Comparison of ENCODE assay signal across 13 cellular contexts in genomic region chr12:124525455-124525854, GRCh38. TPM values are rescaled to one million over a fixed set of nuclear protein-coding genes. Genes with fewer than 3 reads are reported as not detected.
DNase-seq lines count a peak whose midpoint lies in the region; ATAC-seq and TF ChIP-seq lines count a peak whose summit lies in the region.
"Had no signal": no experiment of that assay in that cellular context is flagged by ENCODE, and none has a peak within 500 bp of the region (broad histone marks: within the 10 kb centered on the region; RNA-seq: fewer than 3 reads in every experiment).

No MANE protein-coding gene starts in this region.

- H3K9me3 Mint-ChIP-seq in HFFc6: no peaks in the 10 kb centered on the region
- H3K9me3 Mint-ChIP-seq: memory B cell had no signal

- no peaks in the 10 kb centered on the region for H3K36me3 Mint-ChIP-seq in HFFc6 (ENCODE audit: low read depth)

- no peaks in the 10 kb centered on the region for H3K36me3 ChIP-seq in mesendoderm (ENCODE audit: control insufficient read depth, insufficient read depth, low read length)

- H3K23ac ChIP-seq in mesendoderm (ENCODE audit: low read length): no peak overlapping the region

- peaks cover 8% of the 10 kb centered on the region for H3K27me3 Mint-ChIP-seq in HFFc6 (ENCODE audit: insufficient read depth)
- H3K27me3 Mint-ChIP-seq: memory B cell had no signal

- intact Hi-C loops in dorsolateral prefrontal cortex (cut with DNase I): no loop called here

- no peak overlapping the region for H3K4me3 Mint-ChIP-seq in HFFc6
- H3K4me3 Mint-ChIP-seq: memory B cell had no signal

- no peak overlapping the region for H3K56ac ChIP-seq in mesendoderm (ENCODE audit: low read length)

- no peaks in the 10 kb centered on the region for H3K4me1 ChIP-seq in mesendoderm (ENCODE audit: control insufficient read depth, low read depth, low read length)

- peak; percentile 71 for DNase-seq in AG08395 (ENCODE audit: low spot score)
- no peak for DNase-seq in HFFc6
- DNase-seq in dorsolateral prefrontal cortex: peak in 7 of 10 donors; percentile 61 to 77 (median 68)
- peak; percentile 98 for DNase-seq in myocyte (ENCODE audit: low read depth)
- no peak for DNase-seq in cerebellum (ENCODE audit: low spot score)
- DNase-seq in GOT3 (lab: John Stamatoyannopoulos, UW): no peak
- no peak for DNase-seq in mesendoderm
- DNase-seq: activated naive CD4-positive, alpha-beta T cell; central memory CD4-positive, alpha-beta T cell; NCI-H510A; SHP77 treated with DMSO at 0.1 percent for 48 hours had no signal

- H2BK15ac ChIP-seq in mesendoderm (replicated peaks; ENCODE audit: low read depth): no peak overlapping the region

- H2BK5ac ChIP-seq in mesendoderm (ENCODE audit: low read length): no peak overlapping the region

- no peak overlapping the region for H3K4me2 ChIP-seq in mesendoderm (ENCODE audit: low read length)

- no peak overlapping the region for H2AK5ac ChIP-seq in mesendoderm (ENCODE audit: low read length)

- TF ChIP-seq CTCF in HFFc6 (IDR thresholded peaks at IDR 0.05) (no peak), dorsolateral prefrontal cortex (IDR thresholded peaks at IDR 0.05 in 54 of 56, conservative IDR thresholded peaks at IDR 0.05 in 2 of 56; ENCODE audit: low read depth in 1 of 56, partially characterized antibody in 56 of 56) (no peak)

- H3K79me2 ChIP-seq in mesendoderm (ENCODE audit: control insufficient read depth, insufficient read depth, low read length): peaks cover 64% of the 10 kb centered on the region

- peak overlapping the region; percentile 22; the same call in 1 of the 2 replicates for H3K27ac Mint-ChIP-seq in HFFc6

- WGBS in mesendoderm (ENCODE audit: extremely low coverage, insufficient coverage, low lambda C conversion rate): no CpG with 5 or more reads among the region's 14 CpGs

- H4K5ac ChIP-seq in mesendoderm (ENCODE audit: low read length): no peak overlapping the region

- H3K27me3 ChIP-seq in dorsolateral prefrontal cortex (no peaks in the 10 kb centered on the region), mesendoderm (ENCODE audit: insufficient read depth, low read length, poor library complexity) (no peaks in the 10 kb centered on the region)

- no peak overlapping the region for H2BK120ac ChIP-seq in mesendoderm (ENCODE audit: low read depth, low read length)

- H3K4ac ChIP-seq in mesendoderm (ENCODE audit: low read depth, low read length): no peak overlapping the region

- ATAC-seq in HG03095 (IDR thresholded peaks at IDR 0.05; ENCODE audit: unreplicated experiment): no peak

- no peak overlapping the region for H4K8ac ChIP-seq in mesendoderm (ENCODE audit: low read depth, low read length)

- H3K27ac ChIP-seq in dorsolateral prefrontal cortex (peak overlapping the region in 52 of 59 donors; percentile 2 to 83 (median 57)), mesendoderm (ENCODE audit: low read depth, low read length) (no peak overlapping the region)

- peaks cover 38% of the 10 kb centered on the region for H3K79me1 ChIP-seq in mesendoderm (ENCODE audit: low read length)

- no peak overlapping the region for H3K18ac ChIP-seq in mesendoderm (ENCODE audit: low read length)

- no peak overlapping the region for H3K9ac ChIP-seq in mesendoderm (ENCODE audit: low read length)

- H3K4me1 Mint-ChIP-seq in HFFc6 (ENCODE audit: low read depth): peaks cover 55% of the 10 kb centered on the region

- H3K4me3 ChIP-seq in dorsolateral prefrontal cortex (no peak overlapping the region), mesendoderm (ENCODE audit: low read length) (no peak overlapping the region)

RNA-seq across cellular contexts. Expression of gene NCOR2, which starts 42.0 kb away (rescaled TPM):
- 100 to 1,000 TPM; 237 to 249 (median 240) TPM for total RNA-seq in HFFc6 (2021; fragmentation: NEBNext Ultra II Directional; extraction: Animal tissue kit (Norgen Biotek cat#: 25700))
- total RNA-seq in dorsolateral prefrontal cortex (100 to 1,000 TPM; 202 to 379 (median 273) TPM), myocyte (61.4 and 98.9 TPM in 2 replicates), cerebellum (34.7 TPM)
- 165 TPM for polyA plus RNA-seq in myocyte (2012)
- 129 TPM for polyA plus RNA-seq in mesendoderm (2013, experiment 1 of 2)
- 129 TPM for polyA plus RNA-seq in mesendoderm (2013, experiment 2 of 2)

Comparison
In these comparisons a context has a peak if more than half of its experiments do, and no peak if none do; other contexts are left out.
1. DNase-seq: peak in AG08395 (single experiment), dorsolateral prefrontal cortex (7 of 10) and myocyte (single experiment); none in HFFc6 (single experiment), cerebellum (single experiment), GOT3 (single experiment) and mesendoderm (single experiment).